Comparison of ENCODE assay signal across 2 cellular contexts in the genomic region with DNA sequence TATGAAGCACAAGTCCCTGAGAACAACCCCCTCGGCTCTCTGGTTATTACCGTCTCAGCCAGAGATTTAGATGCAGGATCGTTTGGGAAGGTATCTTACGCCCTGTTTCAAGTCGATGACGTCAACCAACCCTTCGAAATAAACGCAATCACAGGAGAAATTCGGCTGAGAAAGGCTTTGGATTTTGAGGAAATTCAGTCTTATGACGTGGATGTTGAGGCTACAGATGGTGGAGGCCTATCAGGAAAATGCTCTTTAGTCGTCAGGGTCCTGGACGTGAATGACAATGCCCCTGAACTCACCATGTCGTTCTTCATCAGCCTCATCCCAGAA.
TF ChIP-seq lines count a peak whose summit lies in the region.

No MANE protein-coding gene starts in this region.

TF ChIP-seq in SK-N-SH, 30 proteins besides CTCF, POLR2A, EP300 and RAD21 (continued from another document):
- TF ChIP-seq MXI1 (IDR thresholded peaks at IDR 0.05; ENCODE audit: low read depth, low read length) (no peak), JUND (IDR thresholded peaks at IDR 0.05) (no peak), ELF1 (IDR thresholded peaks at IDR 0.05) (no peak), RFX5 (IDR thresholded peaks at IDR 0.05; ENCODE audit: low read length) (no peak), POLR2AphosphoS5 (IDR thresholded peaks at IDR 0.05; ENCODE audit: low read depth, low read length) (no peak), CHD2 (IDR thresholded peaks at IDR 0.05; ENCODE audit: low read length, partially characterized antibody) (no peak), TAF1 (IDR thresholded peaks at IDR 0.05; ENCODE audit: borderline replicate concordance, low read depth, low read length) (no peak), GATA2 (CRISPR knock-in tag; IDR thresholded peaks at IDR 0.05) (no peak), USF2 (IDR thresholded peaks at IDR 0.05; ENCODE audit: borderline replicate concordance, low read depth, low read length) (no peak)
- TF ChIP-seq, protein P1, sequence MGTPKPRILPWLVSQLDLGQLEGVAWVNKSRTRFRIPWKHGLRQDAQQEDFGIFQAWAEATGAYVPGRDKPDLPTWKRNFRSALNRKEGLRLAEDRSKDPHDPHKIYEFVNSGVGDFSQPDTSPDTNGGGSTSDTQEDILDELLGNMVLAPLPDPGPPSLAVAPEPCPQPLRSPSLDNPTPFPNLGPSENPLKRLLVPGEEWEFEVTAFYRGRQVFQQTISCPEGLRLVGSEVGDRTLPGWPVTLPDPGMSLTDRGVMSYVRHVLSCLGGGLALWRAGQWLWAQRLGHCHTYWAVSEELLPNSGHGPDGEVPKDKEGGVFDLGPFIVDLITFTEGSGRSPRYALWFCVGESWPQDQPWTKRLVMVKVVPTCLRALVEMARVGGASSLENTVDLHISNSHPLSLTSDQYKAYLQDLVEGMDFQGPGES (IDR thresholded peaks at IDR 0.05; ENCODE audit: low read depth, low read length) = no peak
- TF ChIP-seq, protein P2, sequence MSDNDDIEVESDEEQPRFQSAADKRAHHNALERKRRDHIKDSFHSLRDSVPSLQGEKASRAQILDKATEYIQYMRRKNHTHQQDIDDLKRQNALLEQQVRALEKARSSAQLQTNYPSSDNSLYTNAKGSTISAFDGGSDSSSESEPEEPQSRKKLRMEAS (IDR thresholded peaks at IDR 0.05; ENCODE audit: low read depth) = no peak

TF ChIP-seq in SK-N-SH treated with all-trans-retinoic acid at 6 μM for 48 hours, 23 proteins besides CTCF, POLR2A, EP300 and RAD21 (continued from another document):
- no peak for TF ChIP-seq ESRRG (CRISPR knock-in tag; IDR thresholded peaks at IDR 0.05)
- TF ChIP-seq, protein P3, sequence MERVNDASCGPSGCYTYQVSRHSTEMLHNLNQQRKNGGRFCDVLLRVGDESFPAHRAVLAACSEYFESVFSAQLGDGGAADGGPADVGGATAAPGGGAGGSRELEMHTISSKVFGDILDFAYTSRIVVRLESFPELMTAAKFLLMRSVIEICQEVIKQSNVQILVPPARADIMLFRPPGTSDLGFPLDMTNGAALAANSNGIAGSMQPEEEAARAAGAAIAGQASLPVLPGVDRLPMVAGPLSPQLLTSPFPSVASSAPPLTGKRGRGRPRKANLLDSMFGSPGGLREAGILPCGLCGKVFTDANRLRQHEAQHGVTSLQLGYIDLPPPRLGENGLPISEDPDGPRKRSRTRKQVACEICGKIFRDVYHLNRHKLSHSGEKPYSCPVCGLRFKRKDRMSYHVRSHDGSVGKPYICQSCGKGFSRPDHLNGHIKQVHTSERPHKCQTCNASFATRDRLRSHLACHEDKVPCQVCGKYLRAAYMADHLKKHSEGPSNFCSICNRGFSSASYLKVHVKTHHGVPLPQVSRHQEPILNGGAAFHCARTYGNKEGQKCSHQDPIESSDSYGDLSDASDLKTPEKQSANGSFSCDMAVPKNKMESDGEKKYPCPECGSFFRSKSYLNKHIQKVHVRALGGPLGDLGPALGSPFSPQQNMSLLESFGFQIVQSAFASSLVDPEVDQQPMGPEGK (CRISPR knock-in tag; IDR thresholded peaks at IDR 0.05; ENCODE audit: borderline replicate concordance) = no peak
- TF ChIP-seq, protein P4, sequence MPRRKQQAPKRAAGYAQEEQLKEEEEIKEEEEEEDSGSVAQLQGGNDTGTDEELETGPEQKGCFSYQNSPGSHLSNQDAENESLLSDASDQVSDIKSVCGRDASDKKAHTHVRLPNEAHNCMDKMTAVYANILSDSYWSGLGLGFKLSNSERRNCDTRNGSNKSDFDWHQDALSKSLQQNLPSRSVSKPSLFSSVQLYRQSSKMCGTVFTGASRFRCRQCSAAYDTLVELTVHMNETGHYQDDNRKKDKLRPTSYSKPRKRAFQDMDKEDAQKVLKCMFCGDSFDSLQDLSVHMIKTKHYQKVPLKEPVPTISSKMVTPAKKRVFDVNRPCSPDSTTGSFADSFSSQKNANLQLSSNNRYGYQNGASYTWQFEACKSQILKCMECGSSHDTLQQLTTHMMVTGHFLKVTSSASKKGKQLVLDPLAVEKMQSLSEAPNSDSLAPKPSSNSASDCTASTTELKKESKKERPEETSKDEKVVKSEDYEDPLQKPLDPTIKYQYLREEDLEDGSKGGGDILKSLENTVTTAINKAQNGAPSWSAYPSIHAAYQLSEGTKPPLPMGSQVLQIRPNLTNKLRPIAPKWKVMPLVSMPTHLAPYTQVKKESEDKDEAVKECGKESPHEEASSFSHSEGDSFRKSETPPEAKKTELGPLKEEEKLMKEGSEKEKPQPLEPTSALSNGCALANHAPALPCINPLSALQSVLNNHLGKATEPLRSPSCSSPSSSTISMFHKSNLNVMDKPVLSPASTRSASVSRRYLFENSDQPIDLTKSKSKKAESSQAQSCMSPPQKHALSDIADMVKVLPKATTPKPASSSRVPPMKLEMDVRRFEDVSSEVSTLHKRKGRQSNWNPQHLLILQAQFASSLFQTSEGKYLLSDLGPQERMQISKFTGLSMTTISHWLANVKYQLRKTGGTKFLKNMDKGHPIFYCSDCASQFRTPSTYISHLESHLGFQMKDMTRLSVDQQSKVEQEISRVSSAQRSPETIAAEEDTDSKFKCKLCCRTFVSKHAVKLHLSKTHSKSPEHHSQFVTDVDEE (CRISPR knock-in tag; IDR thresholded peaks at IDR 0.05) = no peak
- TF ChIP-seq ZC3H10 (CRISPR knock-in tag; IDR thresholded peaks at IDR 0.05) = no peak
- no peak for TF ChIP-seq GLIS3 (CRISPR knock-in tag; IDR thresholded peaks at IDR 0.05)
- TF ChIP-seq ZNF70 (CRISPR knock-in tag; IDR thresholded peaks at IDR 0.05) = no peak
- no peak for TF ChIP-seq ZFP3 (CRISPR knock-in tag; IDR thresholded peaks at IDR 0.05)
- TF ChIP-seq TCF4 (CRISPR knock-in tag; IDR thresholded peaks at IDR 0.05; ENCODE audit: borderline replicate concordance) = no peak
- TF ChIP-seq, protein P5, sequence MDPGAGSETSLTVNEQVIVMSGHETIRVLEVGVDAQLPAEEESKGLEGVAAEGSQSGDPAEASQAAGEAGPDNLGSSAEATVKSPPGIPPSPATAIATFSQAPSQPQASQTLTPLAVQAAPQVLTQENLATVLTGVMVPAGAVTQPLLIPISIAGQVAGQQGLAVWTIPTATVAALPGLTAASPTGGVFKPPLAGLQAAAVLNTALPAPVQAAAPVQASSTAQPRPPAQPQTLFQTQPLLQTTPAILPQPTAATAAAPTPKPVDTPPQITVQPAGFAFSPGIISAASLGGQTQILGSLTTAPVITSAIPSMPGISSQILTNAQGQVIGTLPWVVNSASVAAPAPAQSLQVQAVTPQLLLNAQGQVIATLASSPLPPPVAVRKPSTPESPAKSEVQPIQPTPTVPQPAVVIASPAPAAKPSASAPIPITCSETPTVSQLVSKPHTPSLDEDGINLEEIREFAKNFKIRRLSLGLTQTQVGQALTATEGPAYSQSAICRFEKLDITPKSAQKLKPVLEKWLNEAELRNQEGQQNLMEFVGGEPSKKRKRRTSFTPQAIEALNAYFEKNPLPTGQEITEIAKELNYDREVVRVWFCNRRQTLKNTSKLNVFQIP (CRISPR knock-in tag; IDR thresholded peaks at IDR 0.05; ENCODE audit: borderline replicate concordance, low read depth) = no peak
- no peak for TF ChIP-seq CSDC2 (CRISPR knock-in tag; IDR thresholded peaks at IDR 0.05)
- TF ChIP-seq PPARA (CRISPR knock-in tag; IDR thresholded peaks at IDR 0.05; ENCODE audit: borderline replicate concordance) = no peak
- TF ChIP-seq RARB (CRISPR knock-in tag; IDR thresholded peaks at IDR 0.05) = no peak
- TF ChIP-seq ZNF8 (CRISPR knock-in tag; IDR thresholded peaks at IDR 0.05) = no peak
- no peak for TF ChIP-seq ZNF565 (CRISPR knock-in tag; conservative IDR thresholded peaks at IDR 0.05; ENCODE audit: low read depth)
- TF ChIP-seq TOX (CRISPR knock-in tag; IDR thresholded peaks at IDR 0.05; ENCODE audit: borderline replicate concordance) = no peak
